Comparison of ENCODE assay signal across 1 cellular context in the genomic region with DNA sequence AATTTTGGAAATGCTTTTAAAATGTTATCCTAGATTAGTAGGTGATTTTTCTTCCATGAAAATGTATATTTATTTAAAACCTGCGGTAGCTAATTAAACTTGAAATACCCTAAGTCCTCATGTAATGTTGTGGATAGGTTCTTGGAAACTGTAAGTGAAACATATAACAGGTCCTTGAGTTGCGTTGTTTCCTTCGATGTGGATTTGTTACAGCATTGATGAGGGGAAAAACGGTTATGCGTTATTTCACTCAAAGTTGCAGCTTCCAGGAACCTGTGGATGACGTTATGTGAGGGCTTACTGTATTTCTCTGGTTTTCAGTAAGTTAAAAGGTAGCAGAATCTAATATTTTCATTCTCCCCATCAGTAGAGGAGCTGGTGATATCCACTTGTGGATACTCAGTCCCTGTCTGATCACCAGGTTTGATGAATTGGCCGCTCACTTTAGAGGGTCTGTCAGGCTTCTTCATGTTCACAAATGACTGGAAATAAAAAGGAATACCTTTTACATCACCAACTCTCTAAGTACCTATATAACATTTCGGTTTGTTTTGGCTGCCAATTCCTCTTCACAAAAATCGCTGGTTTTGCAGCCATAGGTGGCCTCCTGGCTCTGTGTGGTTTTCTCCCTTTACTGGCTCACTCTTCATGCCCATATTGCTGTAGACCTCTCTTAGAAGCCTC.
TF ChIP-seq lines count a peak whose summit lies in the region.

No MANE protein-coding gene starts in this region.

TF ChIP-seq in endothelial cell of umbilical vein, 7 proteins besides CTCF, POLR2A, EP300 and RAD21 (continued from another document):
- TF ChIP-seq MYC (IDR thresholded peaks at IDR 0.05; ENCODE audit: low read depth, low read length) (no peak), JUN (IDR thresholded peaks at IDR 0.05; ENCODE audit: borderline replicate concordance, insufficient read depth, insufficient read length, low read depth) (no peak)
TF ChIP-seq in endothelial cell of umbilical vein: peak in this region for 0.
